24 cellular contexts compared by ENCODE assay signal in the genomic region with DNA sequence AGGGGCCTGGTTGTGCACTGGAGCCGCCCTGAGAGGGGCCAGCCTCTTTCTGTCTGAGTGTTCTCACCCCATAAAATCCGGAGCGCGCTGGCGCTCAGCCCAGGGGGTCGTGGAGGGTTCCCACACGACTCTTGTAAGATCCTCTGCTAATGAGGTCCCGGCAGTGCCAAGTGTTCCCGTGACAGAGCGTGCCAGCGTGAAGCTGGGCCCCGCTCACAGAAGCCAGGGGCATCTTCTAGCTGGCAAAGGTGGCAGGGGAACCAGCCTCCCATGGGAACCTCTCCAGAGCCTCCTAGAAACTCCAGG.
A peak's percentile ranks its signal among the peaks of the same experiment; 100 is the strongest.
DNase-seq lines count a peak whose midpoint lies in the region; ATAC-seq and TF ChIP-seq lines count a peak whose summit lies in the region.
"Had no signal": no experiment of that assay in that cellular context is flagged by ENCODE, and none has a peak within 500 bp of the region (broad histone marks: within the 10 kb centered on the region; RNA-seq: fewer than 3 reads in every experiment).

No MANE protein-coding gene starts in this region.

- H3K27me3 ChIP-seq in lower lobe of right lung (ENCODE audit: low read depth), result no peaks in the 10 kb centered on the region
- H3K27me3 ChIP-seq in upper lobe of left lung, result no peaks in the 10 kb centered on the region
- no peaks in the 10 kb centered on the region for H3K27me3 ChIP-seq in ovary
- H3K27me3 ChIP-seq: adrenal gland, stomach had no signal

- H3K4me1 ChIP-seq in lower lobe of right lung, result peaks cover 43% of the 10 kb centered on the region
- peaks cover 45 to 55% (median 51%) of the 10 kb centered on the region in 4 donors for H3K4me1 ChIP-seq in upper lobe of left lung
- H3K4me1 ChIP-seq in ovary (ENCODE audit: insufficient read depth), result peaks cover 19% of the 10 kb centered on the region

- H3K36me3 ChIP-seq in lower lobe of right lung (no peaks in the 10 kb centered on the region), upper lobe of left lung (no peaks in the 10 kb centered on the region), ovary (no peaks in the 10 kb centered on the region)
- H3K36me3 ChIP-seq: adrenal gland, stomach had no signal

- H3K4me3 ChIP-seq in lower lobe of right lung, result no peak overlapping the region
- H3K4me3 ChIP-seq in upper lobe of left lung, result no peak overlapping the region
- no peak overlapping the region for H3K4me3 ChIP-seq in ovary
- H3K4me3 ChIP-seq: adrenal gland, GM23338, skin epidermis, stomach had no signal

- 46% methylated on average over 7 of the region's 12 CpGs; no CpG with 5 or more reads in 1 of the 2 donors for WGBS in upper lobe of left lung, 2 donors
- 66 to 71% (median 70%) methylated on average over 10 to 12 of the region's 12 CpGs for WGBS in ovary, 3 donors

- TF ChIP-seq CTCF in 22Rv1 (IDR thresholded peaks at IDR 0.05), result no peak
- TF ChIP-seq CTCF in RWPE1 (conservative IDR thresholded peaks at IDR 0.05; ENCODE audit: low read depth), result no peak
- no peak for TF ChIP-seq CTCF in lower lobe of right lung (IDR thresholded peaks at IDR 0.05)
- no peak for TF ChIP-seq CTCF in upper lobe of left lung (IDR thresholded peaks at IDR 0.05)
- no peak for TF ChIP-seq CTCF in ovary (IDR thresholded peaks at IDR 0.05)

- TF ChIP-seq EP300 in upper lobe of left lung (IDR thresholded peaks at IDR 0.05) (no peak), ovary (IDR thresholded peaks at IDR 0.05) (no peak)

- no peaks in the 10 kb centered on the region for H3K9me3 ChIP-seq in lower lobe of right lung
- no peaks in the 10 kb centered on the region for H3K9me3 ChIP-seq in upper lobe of left lung
- H3K9me3 ChIP-seq in ovary, result no peaks in the 10 kb centered on the region
- H3K9me3 ChIP-seq: adrenal gland, stomach had no signal

- DNase-seq in DMS79 (lab: John Stamatoyannopoulos, UW), result peak; percentile 80
- DNase-seq in RWPE1 (ENCODE audit: low spot score), result no peak
- no peak for DNase-seq in lower lobe of right lung
- DNase-seq in Right ventricle myocardium inferior (ENCODE audit: missing footprints), result no peak
- no peak for DNase-seq in upper lobe of left lung
- DNase-seq in ovary, result no peak
- DNase-seq in islet precursor cell, result no peak
- DNase-seq: activated CD4-positive, alpha-beta T cell treated with anti-CD3 and anti-CD28 coated beads for 48 hours; activated CD8-positive, alpha-beta memory T cell treated with anti-CD3 and anti-CD28 coated beads, Interleukin-2, amount 50 U/mL, for 4 hours; activated effector memory CD4-positive, alpha-beta T cell treated with Interleukin-2 at 50 U/mL for 16 hours; adrenal gland; caudate nucleus; CD8-positive, alpha-beta memory T cell; foreskin melanocyte; Kasumi-1; mesendoderm; naive thymus-derived CD8-positive, alpha-beta T cell; RPMI8226; stimulated activated CD4-positive, alpha-beta T cell treated with anti-CD3 and anti-CD28 coated beads, Interleukin-4, amount 100 ng/mL, for 1 hour; stomach; SW 1271 had no signal

- TF ChIP-seq POLR2A in upper lobe of left lung (IDR thresholded peaks at IDR 0.05) (no peak), ovary (IDR thresholded peaks at IDR 0.05) (no peak)

- peak overlapping the region; percentile 72 for H3K27ac ChIP-seq in 22Rv1
- H3K27ac ChIP-seq in RWPE1, result peak overlapping the region; percentile 96
- H3K27ac ChIP-seq in lower lobe of right lung, result peak overlapping the region; percentile 5
- H3K27ac ChIP-seq in upper lobe of left lung, result peak overlapping the region in 2 of 4 donors; percentile 59 to 61
- no peak overlapping the region for H3K27ac ChIP-seq in ovary
- H3K27ac ChIP-seq: adrenal gland had no signal

- intact Hi-C loops in lower lobe of right lung (cut with DNase I), result no loop called here
- intact Hi-C loops in Right ventricle myocardium inferior (cut with DNase I), result no loop called here
- intact Hi-C loops in ovary (cut with DNase I), result no loop called here

- POLR2A ChIA-PET in RWPE1 (lab: Yijun Ruan, JAX; ENCODE audit: low non-redundant PET), result no interaction called here

- ATAC-seq in lower lobe of right lung, result no peak
- ATAC-seq in Right ventricle myocardium inferior, result no peak
- no peak for ATAC-seq in upper lobe of left lung (ENCODE audit: low FRiP score in 2 of 2)
- ATAC-seq: GM23338; naive thymus-derived CD8-positive, alpha-beta T cell had no signal

- CTCF ChIA-PET in RWPE1 (lab: Yijun Ruan, JAX), result interaction anchor here (0.6 kb wide), 1 partner anchor 17 kb away, joined by 3 read pairs; no protein-coding TSS in a partner anchor

Comparison
In these comparisons a context has a peak if more than half of its experiments do, and no peak if none do; other contexts are left out.
1. H3K27ac ChIP-seq: peak in 22Rv1 (single experiment), RWPE1 (single experiment) and lower lobe of right lung (single experiment); none in ovary (0 of 2).